ENCODE assay signal across 12 cellular contexts in the genomic region with DNA sequence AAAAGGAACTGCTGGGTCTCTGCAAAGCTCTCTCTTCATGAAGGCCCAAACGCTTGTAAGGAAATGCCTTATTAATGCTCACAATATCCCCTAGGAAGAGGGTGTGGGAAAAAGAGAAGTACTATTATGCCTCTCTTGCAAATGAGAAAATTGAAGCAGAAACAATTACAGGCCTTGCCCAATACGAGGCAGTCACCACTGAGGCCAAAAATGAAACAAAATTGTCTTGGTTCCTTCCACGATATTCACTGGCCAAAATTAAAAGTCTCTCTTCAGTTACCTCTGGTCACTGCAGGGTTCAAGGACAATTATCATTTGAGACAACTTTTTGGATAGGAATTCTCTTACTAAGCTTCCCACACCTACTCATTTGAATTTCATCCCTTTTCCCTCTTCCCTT. TPM values are rescaled to one million over a fixed set of nuclear protein-coding genes. Genes with fewer than 3 reads are reported as not detected.
DNase-seq lines count a peak whose midpoint lies in the region; ATAC-seq and TF ChIP-seq lines count a peak whose summit lies in the region.
"Had no signal": no experiment of that assay in that cellular context is flagged by ENCODE, and none has a peak within 500 bp of the region (broad histone marks: within the 10 kb centered on the region; RNA-seq: fewer than 3 reads in every experiment).

No MANE protein-coding gene starts in this region.

- peaks cover 21% of the 10 kb centered on the region; the same call in 1 of the 2 replicates for H3F3A ChIP-seq in PC-9 (ENCODE audit: insufficient read depth, low read depth)

- H4K20me1 ChIP-seq in PC-9 (ENCODE audit: insufficient read depth) = no peaks in the 10 kb centered on the region

- H3K9me3 Mint-ChIP-seq in IgD-negative memory B cell = no peaks in the 10 kb centered on the region
- no peaks in the 10 kb centered on the region for H3K9me3 Mint-ChIP-seq in stimulated activated effector memory CD8-positive, alpha-beta T cell treated with anti-CD3 and anti-CD28 coated beads, Interleukin-12 subunit alpha, Interleukin-12 subunit beta, amount 100 ng/mL, for 72 hours

- H3K27ac Mint-ChIP-seq in IgD-negative memory B cell = peak overlapping the region in 2 of 3 donors; percentile 28 to 90
- H3K27ac Mint-ChIP-seq in stimulated activated effector memory CD8-positive, alpha-beta T cell treated with anti-CD3 and anti-CD28 coated beads, Interleukin-12 subunit alpha, Interleukin-12 subunit beta, amount 100 ng/mL, for 72 hours = peak overlapping the region; percentile 27

- POLR2A ChIA-PET in PC-9 (lab: Charles Lee; ENCODE audit: unreplicated experiment) = no interaction called here

- CTCF ChIA-PET in PC-9 (lab: Charles Lee) = no interaction called here

- H3K4me3 ChIP-seq in adrenal gland = peak overlapping the region in 1 of 4 donors; percentile 71
- H3K4me3 ChIP-seq in left lung = peak overlapping the region; percentile 74 to 87
- H3K4me3 ChIP-seq in PC-9 = no peak overlapping the region

- no peak for ATAC-seq in left lung
- no peak for ATAC-seq in stimulated activated effector memory CD8-positive, alpha-beta T cell treated with anti-CD3 and anti-CD28 coated beads, Interleukin-12 subunit alpha, Interleukin-12 subunit beta, amount 100 ng/mL, for 72 hours

- H3K4me3 Mint-ChIP-seq in IgD-negative memory B cell = peak overlapping the region in 2 of 4 donors; percentile 26 to 63
- H3K4me3 Mint-ChIP-seq in stimulated activated effector memory CD8-positive, alpha-beta T cell treated with anti-CD3 and anti-CD28 coated beads, Interleukin-12 subunit alpha, Interleukin-12 subunit beta, amount 100 ng/mL, for 72 hours = no peak overlapping the region

- H3K27me3 Mint-ChIP-seq in IgD-negative memory B cell = peaks cover 2% of the 10 kb centered on the region

- no peak overlapping the region for H3K4me2 ChIP-seq in PC-9

- H3K4me1 Mint-ChIP-seq in IgD-negative memory B cell = peaks cover 41 to 55% (median 43%) of the 10 kb centered on the region in 3 donors
- peaks cover 45% of the 10 kb centered on the region for H3K4me1 Mint-ChIP-seq in stimulated activated effector memory CD8-positive, alpha-beta T cell treated with anti-CD3 and anti-CD28 coated beads, Interleukin-12 subunit alpha, Interleukin-12 subunit beta, amount 100 ng/mL, for 72 hours

- no peak for TF ChIP-seq POLR2A in adrenal gland (IDR thresholded peaks at IDR 0.05)

- peak overlapping the region; percentile 14 to 99 (median 83) for H3K27ac ChIP-seq in adrenal gland
- peak overlapping the region; percentile 96 to 99 for H3K27ac ChIP-seq in left lung
- no peak overlapping the region for H3K27ac ChIP-seq in PC-9

- DNase-seq in adrenal gland (peak in 2 of 7 donors; percentile 9 to 12), left lung (no peak), PC-9 (no peak), AG08396 (ENCODE audit: low spot score) (no peak), NCI-H774 (lab: John Stamatoyannopoulos, UW) (no peak), DMS79 (lab: John Stamatoyannopoulos, UW) (no peak)
- DNase-seq in stimulated activated effector memory CD8-positive, alpha-beta T cell treated with anti-CD3 and anti-CD28 coated beads, Interleukin-12 subunit alpha, Interleukin-12 subunit beta, amount 100 ng/mL, for 72 hours (ENCODE audit: low spot score in 2 of 2) = no peak
- DNase-seq: activated CD8-positive, alpha-beta memory T cell treated with anti-CD3 and anti-CD28 coated beads for 24 hours; aorta; head of caudate nucleus; NCI-H2227 treated with DMSO at 0.1 percent for 48 hours had no signal

- no peaks in the 10 kb centered on the region for H3K36me3 ChIP-seq in adrenal gland (replicated peaks in 1 of 2)
- H3K36me3 ChIP-seq in left lung = no peaks in the 10 kb centered on the region
- 0 out of 2 replicates have a peak, but pooled peaks cover 11% of the 10 kb centered on the region for H3K36me3 ChIP-seq in PC-9 (ENCODE audit: low read depth)

- peaks cover 71% of the 10 kb centered on the region for H3K79me2 ChIP-seq in PC-9 (ENCODE audit: low read depth)

- H3K9me2 ChIP-seq in PC-9 (ENCODE audit: insufficient read depth) = no peaks in the 10 kb centered on the region

- WGBS in adrenal gland, 4 donors = 11 to 29% (median 20%) methylated on average over 3 of the region's 3 CpGs

- H3K4me1 ChIP-seq in adrenal gland (replicated peaks in 1 of 2) = peaks cover 51 to 81% of the 10 kb centered on the region in 2 donors
- peaks cover 53 to 90% of the 10 kb centered on the region in 2 donors for H3K4me1 ChIP-seq in left lung
- peaks cover 38% of the 10 kb centered on the region for H3K4me1 ChIP-seq in PC-9 (replicated peaks; ENCODE audit: insufficient read depth)

- H3K36me3 Mint-ChIP-seq in IgD-negative memory B cell = peaks cover 1% of the 10 kb centered on the region
- H3K36me3 Mint-ChIP-seq in stimulated activated effector memory CD8-positive, alpha-beta T cell treated with anti-CD3 and anti-CD28 coated beads, Interleukin-12 subunit alpha, Interleukin-12 subunit beta, amount 100 ng/mL, for 72 hours = no peaks in the 10 kb centered on the region

- TF ChIP-seq CTCF in adrenal gland (IDR thresholded peaks at IDR 0.05) (no peak), left lung (IDR thresholded peaks at IDR 0.05) (no peak), PC-9 (conservative IDR thresholded peaks at IDR 0.05) (no peak)

- H3K9me3 ChIP-seq in adrenal gland (replicated peaks in 1 of 3) (no peaks in the 10 kb centered on the region), left lung (no peaks in the 10 kb centered on the region), PC-9 (ENCODE audit: insufficient read depth, low read depth) (no peaks in the 10 kb centered on the region)

- BruUV-seq in PC-9 (replicated peaks; lab: Mats Ljungman, UMichigan) = no TSS peak

- no peak overlapping the region for H2AFZ ChIP-seq in PC-9

- intact Hi-C loops in adrenal gland (cut with DNase I) (no loop called here), left lung (cut with DNase I) (no loop called here), PC-9 (cut with micrococcal nuclease; ENCODE audit: unreplicated experiment) (no loop called here)

- H3K27me3 ChIP-seq in adrenal gland = no peaks in the 10 kb centered on the region
- no peaks in the 10 kb centered on the region for H3K27me3 ChIP-seq in left lung
- no peaks in the 10 kb centered on the region for H3K27me3 ChIP-seq in PC-9 (ENCODE audit: insufficient read depth, low read depth)

RNA-seq across cellular contexts. Expression of a gene that starts 3.1 kb away (rescaled TPM):
- polyA plus RNA-seq in IgD-negative memory B cell = 12.2 TPM
- total RNA-seq in adrenal gland = 100 to 1,000 TPM; 119 to 179 (median 139) TPM
- polyA plus RNA-seq in adrenal gland = 100 to 1,000 TPM in 1 of 3 donors, 10 to 100 TPM in 2; 41.5 to 117 (median 82.9) TPM
- 100 to 1,000 TPM; 219 to 223 TPM for total RNA-seq in left lung
- 37.6 and 64.7 TPM in 2 replicates for total RNA-seq in PC-9 (2021)

RNA-seq across cellular contexts. Expression of a gene that starts 41.0 kb away (rescaled TPM):
- polyA plus RNA-seq in IgD-negative memory B cell (not detected), adrenal gland (10 to 100 TPM in 1 of 3 donors, 1 to 10 TPM in 2; 6.9 to 23.8 (median 7.7) TPM)
- total RNA-seq in adrenal gland (1 to 10 TPM; 2.8 to 8.0 (median 4.7) TPM), left lung (1 to 10 TPM; 3.2 TPM), PC-9 (2021) (2.2 and 2.5 TPM in 2 replicates)
